Comparison of ENCODE assay signal across 8 cellular contexts in genomic region chr10:36779238-36779846, GRCh38.
DNase-seq lines count a peak whose midpoint lies in the region; ATAC-seq and FAIRE-seq lines count a peak whose summit lies in the region.

No MANE protein-coding gene starts in this region.

- DNase-seq in SHP77 (lab: John Stamatoyannopoulos, UW) (peak; percentile 1 to 18), SHP77 treated with DMSO at 0.1 percent for 48 hours (lab: John Stamatoyannopoulos, UW) (no peak), SKM-1 (lab: John Stamatoyannopoulos, UW; ENCODE audit: unreplicated experiment) (peak; percentile 1), frontal cortex (ENCODE audit: low spot score in 2 of 2) (peak; percentile 49 to 65), pons (ENCODE audit: low spot score) (peak; percentile 85), activated gamma-delta T cell treated with Interleukin-2 at 50 U/mL for 16 hours (no peak), cerebellar nuclear complex (lab: John Stamatoyannopoulos, UW) (no peak)

- ATAC-seq in GM21381 (IDR thresholded peaks at IDR 0.05; ENCODE audit: unreplicated experiment): no peak

- FAIRE-seq in frontal cortex (lab: Jason Lieb, UNC): peak; percentile 88

Comparison
In these comparisons a context has a peak if more than half of its experiments do, and no peak if none do; other contexts are left out.
1. DNase-seq: peak in SHP77 (2 of 2), SKM-1 (single experiment), frontal cortex (2 of 2) and pons (single experiment); none in SHP77 treated with DMSO at 0.1 percent for 48 hours (single experiment), activated gamma-delta T cell treated with Interleukin-2 at 50 U/mL for 16 hours (single experiment) and cerebellar nuclear complex (0 of 2).